In the genomic region with DNA sequence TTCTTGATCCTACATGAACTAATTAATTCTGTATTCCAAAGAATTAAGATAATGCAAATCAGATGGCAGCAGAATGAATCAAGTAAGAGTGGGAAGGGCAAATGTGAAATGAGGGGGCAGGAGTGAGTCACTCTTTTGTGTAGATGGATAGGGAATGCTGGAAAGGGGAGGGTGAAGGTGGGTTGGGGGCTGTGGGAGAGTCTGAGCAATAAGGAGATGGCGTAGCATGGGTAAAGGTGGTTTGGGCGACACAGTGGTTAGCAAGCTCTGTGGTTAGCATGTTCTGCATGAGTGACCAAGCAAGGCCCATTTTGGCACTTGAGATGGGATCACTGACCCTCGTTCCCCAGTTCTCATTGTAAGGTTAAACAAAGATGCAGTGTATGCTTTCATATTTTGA, we compare ENCODE assay signal across 8 cellular contexts. TPM values are rescaled to one million over a fixed set of nuclear protein-coding genes. Genes with fewer than 3 reads are reported as not detected.
DNase-seq lines count a peak whose midpoint lies in the region; ATAC-seq, FAIRE-seq and TF ChIP-seq lines count a peak whose summit lies in the region.

No MANE protein-coding gene starts in this region.

- H3K36me3 ChIP-seq in GM12878 (ENCODE audit: control insufficient read depth in 2 of 2, insufficient read depth in 2 of 2, low read length in 1 of 2), result no peaks in the 10 kb centered on the region
- H3K36me3 ChIP-seq in vagina, result no peaks in the 10 kb centered on the region

- H3K27me3 ChIP-seq in GM12878 (replicated peaks in 1 of 2; ENCODE audit: control insufficient read depth in 2 of 2, insufficient read depth in 2 of 2, low read length in 1 of 2) (no peaks in the 10 kb centered on the region), vagina (no peaks in the 10 kb centered on the region)

- SMC1A ChIA-PET in GM12878 (lab: Charles Lee; ENCODE audit: uncharacterized antibody, unreplicated experiment), result interaction anchor here (0.6 to 2.6 kb wide), 8 partner anchors 10 to 132 kb away, joined by 3 to 14 read pairs (median 4); no protein-coding TSS in a partner anchor

- H3K4me1 ChIP-seq in GM12878 (ENCODE audit: control insufficient read depth, insufficient read depth, low read length) (peaks cover 26% of the 10 kb centered on the region), vagina (peaks cover 32% of the 10 kb centered on the region)

- TF ChIP-seq POLR2A in GM12878 (IDR thresholded peaks at IDR 0.05; ENCODE audit: low read depth, low read length), result no peak
- no peak for TF ChIP-seq POLR2A in vagina (IDR thresholded peaks at IDR 0.05)

- peaks cover 14% of the 10 kb centered on the region for H3K79me2 ChIP-seq in GM12878 (ENCODE audit: control insufficient read depth, insufficient read depth, low read length)

- peaks cover 6% of the 10 kb centered on the region for H3K9me3 Mint-ChIP-seq in activated T-cell treated with anti-CD3 and anti-CD28 coated beads, Interleukin-2, amount 50 U/mL, for 4 hours

- POLR2A ChIA-PET in GM12878 (lab: Charles Lee), result interaction anchor here (0.6 to 2.0 kb wide), 3 partner anchors 16 to 915 kb away, joined by 3 to 7 read pairs (median 3); no protein-coding TSS in a partner anchor

- H3K27ac ChIP-seq in GM12878 (ENCODE audit: control insufficient read depth, insufficient read depth), result no peak overlapping the region
- H3K27ac ChIP-seq in vagina, result no peak overlapping the region

- H3K4me3 Mint-ChIP-seq in activated T-cell treated with anti-CD3 and anti-CD28 coated beads, Interleukin-2, amount 50 U/mL, for 4 hours, result no peak overlapping the region

- H3K4me3 ChIP-seq in GM12878 (0 out of 2 replicates have a peak overlapping the region, but pooled peaks have one; percentile 7), vagina (no peak overlapping the region)

- RAD21 ChIA-PET in GM12878 (lab: Charles Lee; ENCODE audit: unreplicated experiment), result interaction anchor here (1.5 to 2.2 kb wide), 3 partner anchors 19 to 133 kb away, joined by 7 to 9 read pairs (median 8); no protein-coding TSS in a partner anchor

- peak; percentile 74 for DNase-seq in Caki2 (ENCODE audit: low read depth)
- DNase-seq in GM12878 (ENCODE audit: low read depth, low spot score), result peak; percentile 78
- no peak for DNase-seq in GF-D8 (lab: John Stamatoyannopoulos, UW)
- DNase-seq in vagina (ENCODE audit: extremely low spot score in 2 of 2), result no peak
- no peak for DNase-seq in activated T-cell treated with anti-CD3 and anti-CD28 coated beads, Interleukin-2, amount 50 U/mL, for 4 hours
- DNase-seq in A172 (ENCODE audit: low spot score), result no peak

- TF ChIP-seq EP300 in GM12878 (IDR thresholded peaks at IDR 0.05; ENCODE audit: borderline replicate concordance in 1 of 2, control insufficient read depth in 1 of 2, low read depth in 2 of 2, low read length in 2 of 2), result peak in 1 of 2 experiments; percentile 49; a peak in 1 of 4 replicates

- no peak for TF ChIP-seq RAD21 in GM12878 (IDR thresholded peaks at IDR 0.05; ENCODE audit: insufficient read depth, low read depth, low read length)

- no TSS peak for BruUV-seq in GM12878 (replicated peaks; lab: Mats Ljungman, UMichigan)

- in situ Hi-C loops in Caki2 (cut with HindIII; ENCODE audit: low pct_unique_long_range_greater_than_20kb, low sequenced_read_pairs), result no loop called here
- in situ Hi-C loops in GM12878 (cut with MboI), result no loop called here

- H3K36me3 Mint-ChIP-seq in activated T-cell treated with anti-CD3 and anti-CD28 coated beads, Interleukin-2, amount 50 U/mL, for 4 hours (ENCODE audit: insufficient read depth), result peaks cover 11% of the 10 kb centered on the region

- H2AFZ ChIP-seq in GM12878 (ENCODE audit: control insufficient read depth, low read depth, low read length), result no peak overlapping the region

- TF ChIP-seq CTCF in GM12878 (IDR thresholded peaks at IDR 0.05 in 2 of 3, conservative IDR thresholded peaks at IDR 0.05 in 1 of 3; ENCODE audit: control insufficient read depth in 2 of 3, extremely low read depth in 1 of 3, insufficient read depth in 1 of 3, low read depth in 3 of 3, low read length in 3 of 3) (no peak), vagina (IDR thresholded peaks at IDR 0.05) (no peak)

- peak; percentile 70 for FAIRE-seq in GM12878 (lab: Jason Lieb, UNC)

- H3K9me3 ChIP-seq in GM12878 (replicated peaks; ENCODE audit: control insufficient read depth, insufficient read depth, low read length) (no peaks in the 10 kb centered on the region; the same call in 1 of the 3 replicates), vagina (no peaks in the 10 kb centered on the region)

- peak; percentile 84 for ATAC-seq in GM19438 (IDR thresholded peaks at IDR 0.05; ENCODE audit: low read depth, unreplicated experiment)
- ATAC-seq in HG03039 (IDR thresholded peaks at IDR 0.05; ENCODE audit: unreplicated experiment), result peak; percentile 66
- peak; percentile 93 for ATAC-seq in GM12878
- ATAC-seq in activated T-cell treated with anti-CD3 and anti-CD28 coated beads, Interleukin-2, amount 50 U/mL, for 4 hours, result no peak

- peaks cover 33% of the 10 kb centered on the region for H3K4me1 Mint-ChIP-seq in activated T-cell treated with anti-CD3 and anti-CD28 coated beads, Interleukin-2, amount 50 U/mL, for 4 hours (ENCODE audit: low read depth)

- H4K20me1 ChIP-seq in GM12878 (ENCODE audit: control insufficient read depth, insufficient read depth), result no peaks in the 10 kb centered on the region; the same call in 1 of the 2 replicates

- H3K9ac ChIP-seq in GM12878 (ENCODE audit: control insufficient read depth, insufficient read depth, low read length), result no peak overlapping the region

- H3K4me2 ChIP-seq in GM12878 (ENCODE audit: control insufficient read depth, insufficient read depth), result peak overlapping the region; percentile 36; the same call in 1 of the 2 replicates

- WGBS in GM12878 (ENCODE audit: insufficient coverage, insufficient replicate concordance, low lambda C conversion rate, missing lambda C conversion rate), result 0% methylated on average over 3 of the region's 3 CpGs

- intact Hi-C loops in GM12878 (cut with micrococcal nuclease; ENCODE audit: unreplicated experiment), result no loop called here
- intact Hi-C loops in vagina (cut with DNase I), result no loop called here

- H3K27me3 Mint-ChIP-seq in activated T-cell treated with anti-CD3 and anti-CD28 coated beads, Interleukin-2, amount 50 U/mL, for 4 hours (ENCODE audit: low read depth), result no peaks in the 10 kb centered on the region

- CTCF ChIA-PET in GM12878 (lab: Yijun Ruan, JAX), result interaction anchor here (1.2 to 1.8 kb wide), 2 partner anchors 16 to 132 kb away, joined by 3 to 4 read pairs; no protein-coding TSS in a partner anchor

TF ChIP-seq in GM12878, 131 proteins besides CTCF, POLR2A, EP300 and RAD21 (continues in another document):
- TF ChIP-seq ZZZ3 (IDR thresholded peaks at IDR 0.05; ENCODE audit: control insufficient read depth, insufficient read length, low read depth), result no peak
- TF ChIP-seq KLF5 (IDR thresholded peaks at IDR 0.05; ENCODE audit: partially characterized antibody), result no peak
- no peak for TF ChIP-seq ZBTB33 (IDR thresholded peaks at IDR 0.05)
- no peak for TF ChIP-seq POLR2AphosphoS5 (IDR thresholded peaks at IDR 0.05; ENCODE audit: low read length)
- 0 out of 2 replicates have a peak, but pooled peaks have one; percentile 46 for TF ChIP-seq BMI1 (IDR thresholded peaks at IDR 0.05; ENCODE audit: borderline replicate concordance)
- TF ChIP-seq FOXK2 (IDR thresholded peaks at IDR 0.05), result no peak
- TF ChIP-seq NBN (IDR thresholded peaks at IDR 0.05), result peak; percentile 70; the same call in 1 of the 2 replicates
- no peak for TF ChIP-seq CHD4 (IDR thresholded peaks at IDR 0.05)
- TF ChIP-seq RCOR1 (conservative IDR thresholded peaks at IDR 0.05; ENCODE audit: low read depth, low read length), result no peak
- no peak for TF ChIP-seq POLR2AphosphoS2 (IDR thresholded peaks at IDR 0.05; ENCODE audit: low read depth, low read length)
- no peak for TF ChIP-seq SMC3 (IDR thresholded peaks at IDR 0.05; ENCODE audit: borderline replicate concordance, low read length)
- no peak for TF ChIP-seq SMAD1 (IDR thresholded peaks at IDR 0.05; ENCODE audit: low read depth, partially characterized antibody)

RNA-seq across cellular contexts. Expression of gene GPD2, which starts 20.4 kb away (rescaled TPM):
- 21.3 and 22.5 TPM in 2 replicates for total RNA-seq in Caki2 (2014; rRNA removed; shearing (Covaris generic); ENCODE audit: low replicate concordance)
- 64.3 and 66.5 TPM in 2 replicates for total RNA-seq in GM12878 (2013; cell fraction: nucleolus; rRNA removed)
- 45.5 and 53.7 TPM in 2 replicates for total RNA-seq in GM12878 (2014; rRNA removed)
- total RNA-seq in GM12878 (2014; rRNA removed; fragmentation: Illumina TruSeq; extraction: Trizol), result 61.6 and 62.5 TPM in 2 replicates
- total RNA-seq in GM12878 (2021), result 45.1 and 47.0 TPM in 2 replicates
- polyA plus RNA-seq in GM12878 (2011; ENCODE audit: low read depth), result 5.9 TPM
- polyA plus RNA-seq in GM12878 (2011; rRNA removed), result 37.9 and 53.3 TPM in 2 replicates
- 22.0 and 24.7 TPM in 2 replicates for polyA plus RNA-seq in GM12878 (2011; cell fraction: cytosol; rRNA removed)
- polyA plus RNA-seq in GM12878 (2011; cell fraction: nucleus; rRNA removed), result 33.9 and 42.6 TPM in 2 replicates
- 10.0 and 20.6 TPM in 2 replicates for polyA plus RNA-seq in GM12878 (2012)
- 73.5 and 106 TPM in 2 replicates for polyA plus RNA-seq in GM12878 (2014; fragmentation: Illumina TruSeq; extraction: Trizol)
- polyA plus RNA-seq in GM12878 (2014; fragmentation: Nextera tagmentation; extraction: Ambion mirVana), result 10 to 100 TPM; 10.0 to 10.5 TPM
- polyA plus RNA-seq in GM12878 (2014; rRNA removed), result 21.4 and 28.4 TPM in 2 replicates
- polyA plus RNA-seq in GM12878 (2016; fragmentation: Nextera tagmentation; extraction: Ambion mirVana), result 10 to 100 TPM; 41.8 to 49.5 TPM
- polyA minus RNA-seq in GM12878 (2011; rRNA and poly(A)+ RNA removed), result 106 and 134 TPM in 2 replicates
- 32.6 and 40.4 TPM in 2 replicates for polyA minus RNA-seq in GM12878 (2011; cell fraction: cytosol; rRNA and poly(A)+ RNA removed)
- polyA minus RNA-seq in GM12878 (2011; cell fraction: nucleus; rRNA and poly(A)+ RNA removed), result 36.8 and 50.2 TPM in 2 replicates
- total RNA-seq in vagina, result 30.4 TPM
- 10 to 100 TPM; 20.7 to 21.1 (median 21.0) TPM for total RNA-seq in activated T-cell treated with anti-CD3 and anti-CD28 coated beads, Interleukin-2, amount 50 U/mL, for 4 hours
- total RNA-seq in A172 (2014; rRNA removed; shearing (Covaris generic)), result 93.5 and 114 TPM in 2 replicates

Comparison
In these comparisons a context has a peak if more than half of its experiments do, and no peak if none do; other contexts are left out.
1. DNase-seq: peak in Caki2 (single experiment) and GM12878 (single experiment); none in GF-D8 (single experiment), vagina (0 of 2), activated T-cell treated with anti-CD3 and anti-CD28 coated beads, Interleukin-2, amount 50 U/mL, for 4 hours (single experiment) and A172 (single experiment).
2. ATAC-seq: peak in GM19438 (single experiment), HG03039 (single experiment) and GM12878 (single experiment); none in activated T-cell treated with anti-CD3 and anti-CD28 coated beads, Interleukin-2, amount 50 U/mL, for 4 hours (0 of 2).